24 cellular contexts compared by ENCODE assay signal in genomic region chr5:58739051-58739450, GRCh38.
"Had no signal": no experiment of that assay in that cellular context is flagged by ENCODE, and none has a peak within 500 bp of the region (broad histone marks: within the 10 kb centered on the region; RNA-seq: fewer than 3 reads in every experiment).

No MANE protein-coding gene starts in this region.

- ATAC-seq: effector memory CD8-positive, alpha-beta T cell; esophagus mucosa; gastrocnemius medialis; heart right ventricle; left cardiac atrium; left lung; left ventricle myocardium superior; lower lobe of right lung; mucosa of descending colon had no signal

- DNase-seq: colonic mucosa; cortex of kidney; effector CD8-positive, alpha-beta T cell; effector memory CD8-positive, alpha-beta T cell; endodermal cell; esophagus squamous epithelium; foreskin fibroblast; foreskin melanocyte; gastrocnemius medialis; glutamatergic neuron; head of caudate nucleus; heart right ventricle; hippocampal formation; left cardiac atrium; left lung; left ventricle myocardium superior; lower lobe of right lung; mesenchymal stem cell; mucosa of descending colon; naive B cell had no signal

- H3K9me3 ChIP-seq: colonic mucosa, esophagus squamous epithelium, gastrocnemius medialis, heart right ventricle, left lung, lower lobe of right lung, mucosa of descending colon had no signal

- FAIRE-seq: endometrium, keratinocyte had no signal

- H3K4me1 ChIP-seq: colonic mucosa, esophagus squamous epithelium, gastrocnemius medialis, heart right ventricle, left lung, lower lobe of right lung had no signal

- H3K4me3 ChIP-seq: colonic mucosa, esophagus squamous epithelium, gastrocnemius medialis, heart right ventricle, left lung, lower lobe of right lung, mucosa of descending colon had no signal

- H3K27me3 ChIP-seq: colonic mucosa, esophagus squamous epithelium, gastrocnemius medialis, heart right ventricle, left lung had no signal

- H3K36me3 ChIP-seq: colonic mucosa, esophagus squamous epithelium, gastrocnemius medialis, heart right ventricle, left lung, lower lobe of right lung had no signal

- H3K27ac ChIP-seq: colonic mucosa, epithelial cell of prostate, esophagus squamous epithelium, gastrocnemius medialis, heart right ventricle, left lung, lower lobe of right lung had no signal
